Comparison of ENCODE assay signal across 1 cellular context in genomic region chrX:40573763-40574162, GRCh38.
TF ChIP-seq lines count a peak whose summit lies in the region.

No MANE protein-coding gene starts in this region.

TF ChIP-seq in WTC11, 78 proteins besides CTCF, POLR2A, EP300 and RAD21 (continued from another document):
- no peak for TF ChIP-seq ARID4B (CRISPR knock-in tag; IDR thresholded peaks at IDR 0.05; ENCODE audit: borderline replicate concordance)
- TF ChIP-seq HMGA2 (CRISPR knock-in tag; IDR thresholded peaks at IDR 0.05) = no peak
- no peak for TF ChIP-seq NFATC4 (CRISPR knock-in tag; IDR thresholded peaks at IDR 0.05)
